ENCODE assay signal across 1 cellular context in genomic region chr15:80990955-80991354, GRCh38.
TF ChIP-seq lines count a peak whose summit lies in the region.

No MANE protein-coding gene starts in this region.

TF ChIP-seq in WTC11, 78 proteins besides CTCF, POLR2A, EP300 and RAD21 (continued from another document):
- TF ChIP-seq ATF2 (CRISPR knock-in tag; IDR thresholded peaks at IDR 0.05; ENCODE audit: borderline replicate concordance, low read depth) (no peak), FOXK1 (CRISPR knock-in tag; IDR thresholded peaks at IDR 0.05) (no peak), ZNF512 (CRISPR knock-in tag; IDR thresholded peaks at IDR 0.05; ENCODE audit: borderline replicate concordance) (no peak), FOXP4 (CRISPR knock-in tag; IDR thresholded peaks at IDR 0.05) (no peak)
